Comparison of ENCODE assay signal across 1 cellular context in genomic region chr12:92779902-92780301, GRCh38.
TF ChIP-seq lines count a peak whose summit lies in the region.

No MANE protein-coding gene starts in this region.

TF ChIP-seq in HepG2, 621 proteins besides CTCF, POLR2A, EP300 and RAD21 (continued from another document):
- no peak for TF ChIP-seq HBP1 (CRISPR knock-in tag; IDR thresholded peaks at IDR 0.05; ENCODE audit: low read depth)
